ENCODE assay signal across 8 cellular contexts in the genomic region with DNA sequence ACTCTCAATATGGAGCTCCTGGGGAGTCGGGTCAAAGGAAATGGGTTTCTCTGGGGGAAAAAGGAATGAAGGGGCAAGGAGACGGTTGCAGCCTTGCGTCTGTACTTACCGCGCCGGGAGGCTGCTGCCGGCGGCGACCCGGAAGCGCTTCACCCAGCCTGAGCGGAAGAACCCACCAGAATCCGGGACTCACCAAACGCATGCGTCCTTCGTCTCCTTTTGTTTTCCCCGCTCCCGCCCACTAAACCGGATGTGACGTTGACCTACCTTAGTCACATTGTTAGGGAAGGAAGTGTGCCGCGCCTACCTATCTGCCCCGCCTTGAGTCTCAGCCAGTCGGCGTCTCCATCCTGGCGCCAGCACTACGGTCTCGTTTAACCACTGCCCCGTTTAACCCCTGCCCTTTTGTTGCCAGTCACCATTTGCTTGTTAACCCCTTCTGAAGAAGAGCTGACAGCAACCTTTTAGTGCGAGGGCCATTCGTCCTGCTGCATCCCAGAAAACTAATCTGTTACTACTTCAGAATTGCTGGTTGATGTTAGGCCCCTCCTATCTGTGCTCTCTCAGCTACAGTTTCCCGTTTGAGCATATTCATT. TPM values are rescaled to one million over a fixed set of nuclear protein-coding genes. Genes with fewer than 3 reads are reported as not detected.
DNase-seq lines count a peak whose midpoint lies in the region; ATAC-seq, FAIRE-seq and TF ChIP-seq lines count a peak whose summit lies in the region.

Gene ANAPC15 (minus strand): TSS at position 155 of the 596 bp plus-strand sequence. CDS start 1,419 bp downstream, outside the sequence.

- H3K4me3 Mint-ChIP-seq in T-helper 17 cell, result peak within 1 kb of the TSS; percentile 96

- DNase-seq in NCI-H1694 treated with DMSO at 0.1 percent for 48 hours (lab: John Stamatoyannopoulos, UW) (peak; percentile 97), T-helper 17 cell (peak; percentile 82 to 93 (median 91)), right atrium auricular region (ENCODE audit: low spot score) (peak; percentile 100), psoas muscle (peak; percentile 97 to 98), urothelium cell line (ENCODE audit: low spot score) (peak; percentile 95)

- TF ChIP-seq POLR2A in GM15510 (IDR thresholded peaks at IDR 0.05; ENCODE audit: borderline replicate concordance, extremely low read depth, insufficient read length), result peak; percentile 98

- ATAC-seq in HG02885 (IDR thresholded peaks at IDR 0.05; ENCODE audit: poor library complexity, unreplicated experiment), result peak; percentile 76
- ATAC-seq in T-helper 17 cell, result peak; percentile 89
- peak; percentile 92 to 94 (median 92) for ATAC-seq in psoas muscle

- H3K4me3 ChIP-seq in right atrium auricular region (peak within 1 kb of the TSS; percentile 61 to 65), psoas muscle (peak within 1 kb of the TSS; percentile 80)

- 0 to 1% (median 0%) methylated on average over 31 to 32 of the region's 32 CpGs for WGBS in psoas muscle, 3 donors

- peaks cover 5% of the 10 kb centered on the region for H3K36me3 Mint-ChIP-seq in T-helper 17 cell (ENCODE audit: low read depth)

- H3K4me1 ChIP-seq in right atrium auricular region, result peaks cover 0 to 12% of the 10 kb centered on the region in 2 donors
- H3K4me1 ChIP-seq in psoas muscle, result peaks cover 4% of the 10 kb centered on the region

- no peaks in the 10 kb centered on the region for H3K27me3 Mint-ChIP-seq in T-helper 17 cell

- H3K36me3 ChIP-seq in right atrium auricular region, result peaks cover 13% of the 10 kb centered on the region
- H3K36me3 ChIP-seq in psoas muscle (ENCODE audit: insufficient read depth in 1 of 2, low read depth in 1 of 2), result peaks cover 0 to 11% of the 10 kb centered on the region in 2 donors

- H3K4me1 Mint-ChIP-seq in T-helper 17 cell, result peaks cover 20% of the 10 kb centered on the region

- H3K27ac Mint-ChIP-seq in T-helper 17 cell, result peak within 1 kb of the TSS; percentile 99

- FAIRE-seq in urothelium cell line (lab: Jason Lieb, UNC), result peak; percentile 96

- no peaks in the 10 kb centered on the region for H3K9me3 ChIP-seq in T-helper 17 cell (ENCODE audit: control insufficient read depth, low read length, poor library complexity, severe bottlenecking)
- H3K9me3 ChIP-seq in right atrium auricular region, result no peaks in the 10 kb centered on the region
- no peaks in the 10 kb centered on the region for H3K9me3 ChIP-seq in psoas muscle

- intact Hi-C loops in psoas muscle (cut with DNase I), result loop anchor here (1.0 to 10.0 kb wide), 4 partner anchors 9 to 312 kb away; partner anchors contain the start of genes INPPL1 (in 1 of the 2) and LAMTOR1 (in 1 of the 2)

- TF ChIP-seq CTCF in right atrium auricular region (IDR thresholded peaks at IDR 0.05), result no peak
- TF ChIP-seq CTCF in psoas muscle (IDR thresholded peaks at IDR 0.05), result no peak

- H3K27ac ChIP-seq in angular gyrus (ENCODE audit: low read depth, low read length), result peak within 1 kb of the TSS; percentile 100
- H3K27ac ChIP-seq in right atrium auricular region, result peak within 1 kb of the TSS; percentile 96 to 97
- H3K27ac ChIP-seq in psoas muscle, result peak within 1 kb of the TSS; percentile 88

- H3K27me3 ChIP-seq in right atrium auricular region (no peaks in the 10 kb centered on the region), psoas muscle (ENCODE audit: insufficient read depth in 3 of 3, low read length in 2 of 3) (no peaks in the 10 kb centered on the region)

RNA-seq across cellular contexts. Expression of gene ANAPC15, which starts in this region (rescaled TPM):
- 10 to 100 TPM; 47.0 to 54.6 TPM for total RNA-seq in T-helper 17 cell
- total RNA-seq in right atrium auricular region, result 10 to 100 TPM; 26.4 to 30.0 TPM
- 10 to 100 TPM; 32.7 to 45.7 (median 37.1) TPM for total RNA-seq in psoas muscle
- 10 to 100 TPM; 33.0 to 49.2 (median 43.0) TPM for polyA plus RNA-seq in psoas muscle

Comparison
In these comparisons a context has a peak if more than half of its experiments do, and no peak if none do; other contexts are left out.
1. Peak in every context shown above with its lines: DNase-seq, ATAC-seq, H3K4me3 ChIP-seq and H3K27ac ChIP-seq.